Comparison of ENCODE assay signal across 8 cellular contexts in the genomic region with DNA sequence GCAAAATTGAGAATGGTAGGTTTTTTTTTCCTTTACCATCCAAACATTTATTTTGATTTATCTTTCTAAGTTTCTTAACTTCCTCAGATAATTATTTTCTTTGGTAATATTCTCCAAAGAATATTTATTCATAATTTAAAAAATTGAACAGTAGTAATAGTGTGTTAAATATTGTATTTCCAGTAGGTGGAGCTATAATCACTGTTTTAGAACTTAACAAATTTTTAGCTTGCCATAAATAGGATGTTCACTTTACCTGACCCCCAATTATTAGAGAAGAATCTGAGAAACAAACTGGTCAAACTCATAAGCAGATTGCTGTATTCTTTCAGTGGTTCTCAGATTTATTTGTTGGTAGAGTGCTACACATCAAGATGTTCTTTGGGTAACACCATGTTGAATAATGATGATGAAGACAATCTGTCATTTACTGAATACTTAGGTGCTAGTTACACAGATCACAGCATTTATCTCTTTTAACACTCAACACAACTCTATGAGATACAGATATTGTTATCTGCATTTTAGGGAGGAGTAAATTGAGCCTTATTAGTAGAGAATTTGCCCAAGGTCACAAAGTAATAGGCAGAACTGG.
A peak's percentile ranks its signal among the peaks of the same experiment; 100 is the strongest.
DNase-seq lines count a peak whose midpoint lies in the region; ATAC-seq and TF ChIP-seq lines count a peak whose summit lies in the region.

No MANE protein-coding gene starts in this region.

- no peaks in the 10 kb centered on the region for H3K9me3 Mint-ChIP-seq in stimulated activated naive B cell treated with anti-CD40 and anti-IgM and Interleukin-4, amounts not matched to agents 10 μg/mL and 1 μg/mL and 100 μg/mL, for 72 hours
- H3K9me3 Mint-ChIP-seq in activated T-helper 2 cell treated with anti-CD3 and anti-CD28 coated beads, Interferon-gamma antibody, Interleukin-2, Interleukin-4, amounts not matched to agents 10 μg/mL and 5 μg/mL and 100 μg/mL, durations not matched to agents 14 hours and 24 hours and 36 hours: no peaks in the 10 kb centered on the region

- no peaks in the 10 kb centered on the region for H3K36me3 ChIP-seq in GM23248 (ENCODE audit: low read depth)

- H3K4me3 Mint-ChIP-seq in stimulated activated naive B cell treated with anti-CD40 and anti-IgM and Interleukin-4, amounts not matched to agents 10 μg/mL and 1 μg/mL and 100 μg/mL, for 72 hours: no peak overlapping the region
- H3K4me3 Mint-ChIP-seq in activated T-helper 2 cell treated with anti-CD3 and anti-CD28 coated beads, Interferon-gamma antibody, Interleukin-2, Interleukin-4, amounts not matched to agents 10 μg/mL and 5 μg/mL and 100 μg/mL, durations not matched to agents 14 hours and 24 hours and 36 hours (ENCODE audit: low read depth): no peak overlapping the region

- peak; percentile 41 for ATAC-seq in left lobe of liver
- ATAC-seq in stimulated activated naive B cell treated with anti-CD40 and anti-IgM and Interleukin-4, amounts not matched to agents 10 μg/mL and 1 μg/mL and 100 μg/mL, for 72 hours (replicated peaks): no peak

- peak; percentile 50 for DNase-seq in GM23248
- DNase-seq in left lobe of liver (ENCODE audit: low spot score): no peak
- DNase-seq in activated CD4-positive, CD25-positive, alpha-beta regulatory T cell (lab: John Stamatoyannopoulos, UW): no peak
- no peak for DNase-seq in stimulated activated naive B cell treated with anti-CD40 and anti-IgM and Interleukin-4, amounts not matched to agents 10 μg/mL and 1 μg/mL and 100 μg/mL, for 72 hours
- no peak for DNase-seq in activated T-helper 2 cell treated with anti-CD3 and anti-CD28 coated beads, Interferon-gamma antibody, Interleukin-2, Interleukin-4, amounts not matched to agents 10 μg/mL and 5 μg/mL and 100 μg/mL, durations not matched to agents 14 hours and 24 hours and 36 hours (ENCODE audit: low spot score)
- DNase-seq in posterior cingulate gyrus: no peak

- H3K79me2 ChIP-seq in GM23248 (ENCODE audit: insufficient read depth): no peaks in the 10 kb centered on the region

- H3K4me2 ChIP-seq in GM23248 (ENCODE audit: unreplicated experiment): no peak overlapping the region

- H3K4me3 ChIP-seq in GM23248: no peak overlapping the region

- H3K4me1 ChIP-seq in GM23248 (ENCODE audit: insufficient read depth): no peaks in the 10 kb centered on the region

- TF ChIP-seq CTCF in C4-2B (conservative IDR thresholded peaks at IDR 0.05): peak; percentile 85
- TF ChIP-seq CTCF in VCaP (conservative IDR thresholded peaks at IDR 0.05): peak; percentile 70

- no peak overlapping the region for H3K27ac ChIP-seq in C4-2B
- H3K27ac ChIP-seq in GM23248: no peak overlapping the region
- no peak overlapping the region for H3K27ac ChIP-seq in VCaP

- no peaks in the 10 kb centered on the region for H3K27me3 ChIP-seq in GM23248 (replicated peaks; ENCODE audit: insufficient read depth)

- H3K9me3 ChIP-seq in GM23248 (ENCODE audit: low read depth): no peaks in the 10 kb centered on the region

- in situ Hi-C loops in GM23248 (cut with MboI): loop anchor here (5.0 to 10.0 kb wide), 2 partner anchors 422 to 641 kb away; no protein-coding TSS in a partner anchor

- H3K36me3 Mint-ChIP-seq in stimulated activated naive B cell treated with anti-CD40 and anti-IgM and Interleukin-4, amounts not matched to agents 10 μg/mL and 1 μg/mL and 100 μg/mL, for 72 hours: peaks cover 5 to 6% of the 10 kb centered on the region in 2 donors
- H3K36me3 Mint-ChIP-seq in activated T-helper 2 cell treated with anti-CD3 and anti-CD28 coated beads, Interferon-gamma antibody, Interleukin-2, Interleukin-4, amounts not matched to agents 10 μg/mL and 5 μg/mL and 100 μg/mL, durations not matched to agents 14 hours and 24 hours and 36 hours (ENCODE audit: low read depth): peaks cover 19% of the 10 kb centered on the region

- peaks cover 6 to 18% of the 10 kb centered on the region in 2 donors for H3K4me1 Mint-ChIP-seq in stimulated activated naive B cell treated with anti-CD40 and anti-IgM and Interleukin-4, amounts not matched to agents 10 μg/mL and 1 μg/mL and 100 μg/mL, for 72 hours
- peaks cover 53% of the 10 kb centered on the region for H3K4me1 Mint-ChIP-seq in activated T-helper 2 cell treated with anti-CD3 and anti-CD28 coated beads, Interferon-gamma antibody, Interleukin-2, Interleukin-4, amounts not matched to agents 10 μg/mL and 5 μg/mL and 100 μg/mL, durations not matched to agents 14 hours and 24 hours and 36 hours (ENCODE audit: low read depth)

- no peaks in the 10 kb centered on the region for H3F3A ChIP-seq in GM23248 (ENCODE audit: insufficient read depth)

- H3K9ac ChIP-seq in GM23248: no peak overlapping the region

- H3K27ac Mint-ChIP-seq in stimulated activated naive B cell treated with anti-CD40 and anti-IgM and Interleukin-4, amounts not matched to agents 10 μg/mL and 1 μg/mL and 100 μg/mL, for 72 hours: no peak overlapping the region
- no peak overlapping the region for H3K27ac Mint-ChIP-seq in activated T-helper 2 cell treated with anti-CD3 and anti-CD28 coated beads, Interferon-gamma antibody, Interleukin-2, Interleukin-4, amounts not matched to agents 10 μg/mL and 5 μg/mL and 100 μg/mL, durations not matched to agents 14 hours and 24 hours and 36 hours

- H4K20me1 ChIP-seq in GM23248 (ENCODE audit: insufficient read depth): no peaks in the 10 kb centered on the region

- H3K9me2 ChIP-seq in GM23248 (ENCODE audit: insufficient read depth): no peaks in the 10 kb centered on the region

- H3K27me3 Mint-ChIP-seq in stimulated activated naive B cell treated with anti-CD40 and anti-IgM and Interleukin-4, amounts not matched to agents 10 μg/mL and 1 μg/mL and 100 μg/mL, for 72 hours: no peaks in the 10 kb centered on the region
- no peaks in the 10 kb centered on the region for H3K27me3 Mint-ChIP-seq in activated T-helper 2 cell treated with anti-CD3 and anti-CD28 coated beads, Interferon-gamma antibody, Interleukin-2, Interleukin-4, amounts not matched to agents 10 μg/mL and 5 μg/mL and 100 μg/mL, durations not matched to agents 14 hours and 24 hours and 36 hours (ENCODE audit: low read depth)

- no peak overlapping the region for H2AFZ ChIP-seq in GM23248

- intact Hi-C loops in activated T-helper 2 cell treated with anti-CD3 and anti-CD28 coated beads, Interferon-gamma antibody, Interleukin-2, Interleukin-4, amounts not matched to agents 10 μg/mL and 5 μg/mL and 100 μg/mL, durations not matched to agents 14 hours and 24 hours and 36 hours (cut with micrococcal nuclease): loop anchor here (5.0 to 10.0 kb wide), 3 partner anchors 173 to 919 kb away; a partner anchor contains a TSS
- intact Hi-C loops in posterior cingulate gyrus (cut with DNase I): loop anchor here (10.0 kb wide), 1 partner anchor 321 kb away; a partner anchor contains a TSS
